ENCODE assay signal across 22 cellular contexts in genomic region chr11:127106938-127107337, GRCh38.
DNase-seq lines count a peak whose midpoint lies in the region; ATAC-seq and TF ChIP-seq lines count a peak whose summit lies in the region.
"Had no signal": no experiment of that assay in that cellular context is flagged by ENCODE, and none has a peak within 500 bp of the region (broad histone marks: within the 10 kb centered on the region; RNA-seq: fewer than 3 reads in every experiment).

No MANE protein-coding gene starts in this region.

- intact Hi-C loops in spleen (cut with DNase I; ENCODE audit: low total_unique reads): no loop called here

- H3K36me3 ChIP-seq in parathyroid adenoma (ENCODE audit: control insufficient read depth, insufficient read depth, low read length) (no peaks in the 10 kb centered on the region), spleen (no peaks in the 10 kb centered on the region), osteoblast (ENCODE audit: insufficient read depth, low read length) (no peaks in the 10 kb centered on the region)
- H3K36me3 ChIP-seq: heart right ventricle, left lung, neutrophil, SJSA1 had no signal

- H3K4me3 ChIP-seq in parathyroid adenoma (ENCODE audit: low read depth, low read length) (no peak overlapping the region), spleen (no peak overlapping the region), osteoblast (ENCODE audit: insufficient read depth, low read length) (no peak overlapping the region)
- H3K4me3 ChIP-seq: heart right ventricle, left lung, SJSA1, smooth muscle cell had no signal

- peak overlapping the region; percentile 19 for H2AFZ ChIP-seq in parathyroid adenoma
- no peak overlapping the region for H2AFZ ChIP-seq in osteoblast (ENCODE audit: low read length)

- TF ChIP-seq POLR2A in spleen (IDR thresholded peaks at IDR 0.05): no peak

- H3K79me2 ChIP-seq in parathyroid adenoma (no peaks in the 10 kb centered on the region), osteoblast (ENCODE audit: insufficient read depth, low read length) (no peaks in the 10 kb centered on the region)

- DNase-seq in DMS53 (lab: John Stamatoyannopoulos, UW) (peak; percentile 26), DMS53 treated with DMSO at 0.1 percent for 48 hours (lab: John Stamatoyannopoulos, UW; ENCODE audit: unreplicated experiment) (no peak), NCI-H2107 (lab: John Stamatoyannopoulos, UW) (peak; percentile 33), cerebellar cortex (ENCODE audit: low spot score) (peak; percentile 2), spleen (no peak), osteoblast (ENCODE audit: insufficient read length, low spot score, missing footprints) (no peak)
- DNase-seq: activated naive CD4-positive, alpha-beta T cell treated with anti-CD3 and anti-CD28 coated beads for 36 hours; activated T-cell treated with anti-CD3 and anti-CD28 coated beads, Interleukin-2, amount 50 U/mL, for 48 hours; amygdala; CD8-positive, alpha-beta T cell; heart right ventricle; Kasumi-1; left lung; stimulated activated CD4-positive, alpha-beta T cell treated with anti-CD3 and anti-CD28 coated beads, Interleukin-4, amount 100 ng/mL, for 1 hour; stimulated activated naive CD4-positive, alpha-beta T cell treated with Interleukin-2 at 50 U/mL for 16 hours; T-helper 1 cell had no signal

- H3K9ac ChIP-seq in parathyroid adenoma: no peak overlapping the region

- H3K4me1 ChIP-seq in parathyroid adenoma (no peaks in the 10 kb centered on the region), spleen (no peaks in the 10 kb centered on the region), osteoblast (ENCODE audit: insufficient read depth, low read length) (no peaks in the 10 kb centered on the region)
- H3K4me1 ChIP-seq: left lung, SJSA1 had no signal

- no peaks in the 10 kb centered on the region for H4K20me1 ChIP-seq in osteoblast (ENCODE audit: insufficient read depth, low read length)

- H3K4me2 ChIP-seq in parathyroid adenoma (ENCODE audit: low read length): no peak overlapping the region
- no peak overlapping the region for H3K4me2 ChIP-seq in osteoblast (ENCODE audit: insufficient read depth, low read length)
- H3K4me2 ChIP-seq: smooth muscle cell had no signal

- H3K27me3 ChIP-seq in parathyroid adenoma (ENCODE audit: control insufficient read depth, insufficient read depth, low read length) (no peaks in the 10 kb centered on the region), spleen (replicated peaks in 1 of 7) (peaks cover 0 to 7% (median 0%) of the 10 kb centered on the region in 7 donors), osteoblast (ENCODE audit: insufficient read depth, low read length) (peaks cover 7% of the 10 kb centered on the region)
- H3K27me3 ChIP-seq: left lung, neutrophil, SJSA1 had no signal

- ATAC-seq in GM21515 (IDR thresholded peaks at IDR 0.05; ENCODE audit: unreplicated experiment): no peak
- ATAC-seq: CD8-positive, alpha-beta T cell; heart right ventricle had no signal

- WGBS in spleen, 5 donors: 69 to 93% (median 89%) methylated on average over 2 of the region's 2 CpGs

- TF ChIP-seq CTCF in parathyroid adenoma (IDR thresholded peaks at IDR 0.05): no peak
- TF ChIP-seq CTCF in spleen (IDR thresholded peaks at IDR 0.05 in 8 of 11, conservative IDR thresholded peaks at IDR 0.05 in 3 of 11): no peak
- TF ChIP-seq CTCF in osteoblast (IDR thresholded peaks at IDR 0.05; ENCODE audit: extremely low read depth, low read depth, low read length): no peak

- no peak overlapping the region for H3K27ac ChIP-seq in parathyroid adenoma
- H3K27ac ChIP-seq in spleen: no peak overlapping the region
- no peak overlapping the region for H3K27ac ChIP-seq in osteoblast (ENCODE audit: low read depth, low read length)
- H3K27ac ChIP-seq: 22Rv1, heart right ventricle, left lung, neutrophil, SJSA1 had no signal

- H3K9me3 ChIP-seq in parathyroid adenoma (ENCODE audit: control insufficient read depth, low read length): no peaks in the 10 kb centered on the region
- H3K9me3 ChIP-seq in spleen: no peaks in the 10 kb centered on the region
- no peaks in the 10 kb centered on the region for H3K9me3 ChIP-seq in osteoblast (ENCODE audit: low read depth, low read length)
- H3K9me3 ChIP-seq: heart right ventricle, left lung, neutrophil, SJSA1 had no signal

Comparison
In these comparisons a context has a peak if more than half of its experiments do, and no peak if none do; other contexts are left out.
1. DNase-seq: peak in DMS53 (single experiment), NCI-H2107 (single experiment) and cerebellar cortex (single experiment); none in DMS53 treated with DMSO at 0.1 percent for 48 hours (single experiment), spleen (single experiment) and osteoblast (single experiment).